In the genomic region with DNA sequence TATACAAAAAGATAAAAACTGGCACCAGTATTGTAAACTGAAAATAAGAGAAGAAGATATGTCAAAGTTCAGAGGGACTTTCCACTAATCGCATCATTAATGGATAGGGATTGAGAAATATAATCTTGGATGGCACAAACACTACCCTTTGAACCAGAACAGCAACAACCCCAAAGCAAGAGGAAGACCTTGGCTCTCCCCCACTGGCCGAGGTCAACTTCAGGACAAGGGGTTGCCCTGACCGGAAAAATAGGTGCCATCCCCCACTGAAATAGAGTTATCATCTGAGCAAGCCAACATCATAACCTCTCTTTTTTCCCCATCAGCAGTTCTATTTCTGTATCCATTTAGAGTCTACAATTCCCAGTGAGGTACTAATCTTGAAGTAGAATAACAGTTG, we compare ENCODE assay signal across 35 cellular contexts.
"Had no signal": no experiment of that assay in that cellular context is flagged by ENCODE, and none has a peak within 500 bp of the region (broad histone marks: within the 10 kb centered on the region; RNA-seq: fewer than 3 reads in every experiment).

No MANE protein-coding gene starts in this region.

- H3K27me3 ChIP-seq: MG63 had no signal

- H3K36me3 ChIP-seq: MG63 had no signal

- DNase-seq: Karpas-422, Kasumi-1, MG63, MM.1S, MV-4-11, NCI-H1048, NCI-H1092, NCI-H1092 treated with DMSO at 0.1 percent for 48 hours, NCI-H1105, NCI-H1105 treated with DMSO at 0.1 percent for 48 hours, NCI-H1417, NCI-H1417 treated with DMSO at 0.1 percent for 48 hours, NCI-H1436, NCI-H1436 treated with DMSO at 0.1 percent for 48 hours, NCI-H146, NCI-H1694, NCI-H1694 treated with DMSO at 0.1 percent for 48 hours, NCI-H187, NCI-H187 treated with DMSO at 0.1 percent for 48 hours, NCI-H1930, NCI-H2029, NCI-H2029 treated with DMSO at 0.1 percent for 48 hours, NCI-H2081, NCI-H2081 treated with DMSO at 0.1 percent for 48 hours, NCI-H2107, NCI-H2171, NCI-H2171 treated with DMSO at 0.1 percent for 48 hours, NCI-H2227 treated with DMSO at 0.1 percent for 48 hours, NCI-H226, NCI-H345, NCI-H446, NCI-H446 treated with DMSO at 0.1 percent for 48 hours, NCI-H510A, NCI-H510A treated with DMSO at 0.1 percent for 48 hours, NCI-H524 had no signal

- H3K4me3 ChIP-seq: MG63 had no signal
